In genomic region chr12:56081393-56082347, GRCh38 we compare ENCODE assay signal across 1 cellular context.
TF ChIP-seq lines count a peak whose summit lies in the region.

No MANE protein-coding gene starts in this region.

TF ChIP-seq in HepG2, 621 proteins besides CTCF, POLR2A, EP300 and RAD21 (continued from another document and continues in another):
- TF ChIP-seq SPEN (CRISPR knock-in tag; IDR thresholded peaks at IDR 0.05; ENCODE audit: low read depth) (peak; percentile 95), GMEB2 (CRISPR knock-in tag; IDR thresholded peaks at IDR 0.05; ENCODE audit: low read depth) (peak; percentile 34; the same call in 1 of the 2 replicates), STAT5B (CRISPR knock-in tag; IDR thresholded peaks at IDR 0.05) (0 out of 2 replicates have a peak, but pooled peaks have one; percentile 72), ZFP36 (IDR thresholded peaks at IDR 0.05; ENCODE audit: borderline replicate concordance, low read depth, low read length, partially characterized antibody) (no peak), ZBTB21 (CRISPR knock-in tag; IDR thresholded peaks at IDR 0.05) (0 out of 2 replicates have a peak, but pooled peaks have one; percentile 37), HOXD1 (CRISPR knock-in tag; IDR thresholded peaks at IDR 0.05) (peak; percentile 80; the same call in 1 of the 2 replicates), ZZZ3 (CRISPR knock-in tag; IDR thresholded peaks at IDR 0.05; ENCODE audit: borderline replicate concordance) (peak; percentile 89), ZNF674 (CRISPR knock-in tag; IDR thresholded peaks at IDR 0.05; ENCODE audit: low read depth) (0 out of 2 replicates have a peak, but pooled peaks have one; percentile 37), SRY (CRISPR knock-in tag; IDR thresholded peaks at IDR 0.05) (no peak), ZNF143 (CRISPR knock-in tag; IDR thresholded peaks at IDR 0.05) (peak; percentile 68; the same call in 1 of the 2 replicates), DBP (CRISPR knock-in tag; IDR thresholded peaks at IDR 0.05; ENCODE audit: not compliant biosample characterization) (no peak), ZNF333 (CRISPR knock-in tag; IDR thresholded peaks at IDR 0.05; ENCODE audit: borderline replicate concordance) (no peak), SATB2 (CRISPR knock-in tag; IDR thresholded peaks at IDR 0.05) (no peak), ISX (CRISPR knock-in tag; conservative IDR thresholded peaks at IDR 0.05) (0 out of 2 replicates have a peak, but pooled peaks have one; percentile 62), ZNF407 (CRISPR knock-in tag; IDR thresholded peaks at IDR 0.05; ENCODE audit: not compliant biosample characterization) (no peak), POGZ (CRISPR knock-in tag; IDR thresholded peaks at IDR 0.05) (peak; percentile 67; the same call in 1 of the 2 replicates), ZNF564 (CRISPR knock-in tag; IDR thresholded peaks at IDR 0.05) (peak; percentile 97), MLXIP (CRISPR knock-in tag; IDR thresholded peaks at IDR 0.05; ENCODE audit: borderline replicate concordance) (peak; percentile 88), SNAPC2 (CRISPR knock-in tag; IDR thresholded peaks at IDR 0.05) (peak; percentile 94; the same call in 1 of the 2 replicates), ZKSCAN5 (CRISPR knock-in tag; IDR thresholded peaks at IDR 0.05) (peak; percentile 34; the same call in 1 of the 2 replicates), CCDC6 (CRISPR knock-in tag; IDR thresholded peaks at IDR 0.05) (peak; percentile 92), ZNF383 (CRISPR knock-in tag; IDR thresholded peaks at IDR 0.05; ENCODE audit: borderline replicate concordance) (no peak), DR1 (CRISPR knock-in tag; IDR thresholded peaks at IDR 0.05) (peak; percentile 63), ZBTB49 (CRISPR knock-in tag; IDR thresholded peaks at IDR 0.05; ENCODE audit: borderline replicate concordance) (peak; percentile 66; the same call in 1 of the 2 replicates), REL (CRISPR knock-in tag; conservative IDR thresholded peaks at IDR 0.05) (peak; percentile 95), ZNF160 (CRISPR knock-in tag; IDR thresholded peaks at IDR 0.05) (peak; percentile 77; the same call in 1 of the 2 replicates), POLR2AphosphoS5 (IDR thresholded peaks at IDR 0.05; ENCODE audit: low read depth, low read length) (peak; percentile 72), CREB3 (CRISPR knock-in tag; IDR thresholded peaks at IDR 0.05) (no peak), NFATC3 (CRISPR knock-in tag; IDR thresholded peaks at IDR 0.05) (no peak), ARHGAP35 (CRISPR knock-in tag; IDR thresholded peaks at IDR 0.05; ENCODE audit: borderline replicate concordance) (peak; percentile 85; the same call in 1 of the 2 replicates), NFE2L2 (IDR thresholded peaks at IDR 0.05; ENCODE audit: low read length) (no peak), NR2F2 (IDR thresholded peaks at IDR 0.05; ENCODE audit: borderline replicate concordance, low read depth) (peak; percentile 89), REPIN1 (CRISPR knock-in tag; IDR thresholded peaks at IDR 0.05; ENCODE audit: borderline replicate concordance, low read depth) (peak; percentile 88), SOX6 (IDR thresholded peaks at IDR 0.05) (no peak), SOX6 (CRISPR knock-in tag; IDR thresholded peaks at IDR 0.05) (peak; percentile 96), NFKBIZ (CRISPR knock-in tag; IDR thresholded peaks at IDR 0.05) (peak; percentile 97), ZNF430 (CRISPR knock-in tag; IDR thresholded peaks at IDR 0.05) (peak; percentile 83; the same call in 1 of the 2 replicates), NKX3-1 (CRISPR knock-in tag; IDR thresholded peaks at IDR 0.05) (peak; percentile 86; the same call in 1 of the 2 replicates), ZNF780A (CRISPR knock-in tag; IDR thresholded peaks at IDR 0.05) (peak; percentile 87; the same call in 1 of the 2 replicates), MED1 (CRISPR knock-in tag; IDR thresholded peaks at IDR 0.05) (peak; percentile 99), CREBL2 (CRISPR knock-in tag; IDR thresholded peaks at IDR 0.05; ENCODE audit: borderline replicate concordance) (no peak), ZBTB43 (CRISPR knock-in tag; conservative IDR thresholded peaks at IDR 0.05) (peak; percentile 99)
